ENCODE assay signal across 8 cellular contexts in the genomic region with DNA sequence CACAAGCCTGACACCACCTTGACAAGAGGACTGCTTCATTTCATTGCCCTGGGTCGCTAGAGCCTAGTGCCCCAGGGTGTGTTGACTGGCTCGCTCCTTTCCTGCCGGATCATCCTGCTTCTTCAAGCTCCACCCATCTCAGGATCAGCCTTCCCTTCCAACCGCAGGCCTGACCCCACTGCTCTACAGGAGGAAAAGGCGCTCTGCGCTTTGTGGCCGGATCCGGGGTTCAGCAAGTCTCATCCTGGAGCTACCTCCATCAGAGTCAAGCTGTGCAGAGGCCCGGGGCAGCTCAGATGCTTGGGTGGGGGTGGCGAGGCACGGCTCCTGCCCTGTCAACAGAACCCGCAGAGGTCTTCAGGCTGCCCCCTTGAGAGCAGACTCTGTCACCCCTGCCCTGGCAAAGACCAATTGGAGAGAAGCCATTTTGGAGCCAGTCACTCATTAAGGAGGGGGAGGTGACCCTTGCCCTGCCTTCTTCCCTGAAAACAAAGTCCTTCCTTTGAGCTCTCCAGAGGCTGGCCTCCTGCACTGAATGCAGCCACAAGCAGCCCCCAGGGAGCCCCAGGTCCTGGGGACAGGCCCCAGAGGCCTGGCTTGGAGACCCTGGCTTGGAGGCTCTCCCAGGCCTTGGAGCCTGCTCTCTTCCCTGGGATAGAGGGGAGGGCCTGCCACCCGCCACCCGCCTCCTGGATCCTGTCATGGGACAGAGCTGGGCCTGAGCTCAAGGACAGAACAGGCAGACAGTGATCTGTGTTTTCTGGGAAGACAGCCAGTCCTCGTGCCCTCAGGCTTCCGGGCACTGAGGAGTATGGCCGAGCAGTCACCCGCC.
A peak's percentile ranks its signal among the peaks of the same experiment; 100 is the strongest.
DNase-seq lines count a peak whose midpoint lies in the region; ATAC-seq lines count a peak whose summit lies in the region.

No MANE protein-coding gene starts in this region.

- intact Hi-C loops in sciatic nerve (cut with DNase I) = loop anchor here (5.0 kb wide), 1 partner anchor 134 kb away; a partner anchor contains a TSS

- DNase-seq in GM23248 (peak; percentile 63), T47D (ENCODE audit: low read depth in 1 of 2, low spot score in 1 of 2) (peak; percentile 90 to 95), inferior parietal cortex (ENCODE audit: extremely low spot score) (peak; percentile 91), sciatic nerve (ENCODE audit: low spot score) (peak; percentile 90), NCI-H1417 (lab: John Stamatoyannopoulos, UW) (no peak), OCI-M1 (lab: John Stamatoyannopoulos, UW) (no peak)
- no peak for DNase-seq in stimulated activated CD4-positive, alpha-beta T cell treated with anti-CD3 and anti-CD28 coated beads, Interleukin-4, amount 100 ng/mL, for 24 hours

- H3K4me1 ChIP-seq in GM23248 (ENCODE audit: insufficient read depth) = peaks cover 29% of the 10 kb centered on the region

- no peaks in the 10 kb centered on the region for H4K20me1 ChIP-seq in GM23248 (ENCODE audit: insufficient read depth)

- 0 out of 2 replicates have a peak overlapping the region, but pooled peaks have one; percentile 10 for H3K27ac ChIP-seq in GM23248

- H3K27me3 ChIP-seq in GM23248 (replicated peaks; ENCODE audit: insufficient read depth) = no peaks in the 10 kb centered on the region

- no peak overlapping the region for H3K4me3 ChIP-seq in GM23248

- ATAC-seq in sciatic nerve = peak; percentile 84
- no peak for ATAC-seq in GM21390 (IDR thresholded peaks at IDR 0.05; ENCODE audit: unreplicated experiment)

- H3K9ac ChIP-seq in GM23248 = no peak overlapping the region

- H3K9me2 ChIP-seq in GM23248 (ENCODE audit: insufficient read depth) = no peaks in the 10 kb centered on the region

- H3F3A ChIP-seq in GM23248 (ENCODE audit: insufficient read depth) = peaks cover 25% of the 10 kb centered on the region

- no peaks in the 10 kb centered on the region for H3K36me3 ChIP-seq in GM23248 (ENCODE audit: low read depth)

- H3K9me3 ChIP-seq in GM23248 (ENCODE audit: low read depth) = no peaks in the 10 kb centered on the region

- peak overlapping the region; percentile 29 for H2AFZ ChIP-seq in GM23248

- H3K4me2 ChIP-seq in GM23248 (ENCODE audit: unreplicated experiment) = no peak overlapping the region

- 32 to 36% methylated on average over 16 to 17 of the region's 18 CpGs for WGBS in GM23248 (ENCODE audit: low coverage in 1 of 2, low lambda C conversion rate in 2 of 2, missing lambda C conversion rate in 2 of 2), 2 experiments

- in situ Hi-C loops in GM23248 (cut with MboI) = no loop called here
- in situ Hi-C loops in T47D (cut with HindIII; ENCODE audit: low pct_unique_long_range_greater_than_20kb, low sequenced_read_pairs) = no loop called here

- H3K79me2 ChIP-seq in GM23248 (ENCODE audit: insufficient read depth) = no peaks in the 10 kb centered on the region

Comparison
In these comparisons a context has a peak if more than half of its experiments do, and no peak if none do; other contexts are left out.
1. DNase-seq: peak in GM23248 (single experiment), T47D (2 of 2), inferior parietal cortex (single experiment) and sciatic nerve (single experiment); none in stimulated activated CD4-positive, alpha-beta T cell treated with anti-CD3 and anti-CD28 coated beads, Interleukin-4, amount 100 ng/mL, for 24 hours (single experiment), NCI-H1417 (0 of 3) and OCI-M1 (single experiment).